In the genomic region with DNA sequence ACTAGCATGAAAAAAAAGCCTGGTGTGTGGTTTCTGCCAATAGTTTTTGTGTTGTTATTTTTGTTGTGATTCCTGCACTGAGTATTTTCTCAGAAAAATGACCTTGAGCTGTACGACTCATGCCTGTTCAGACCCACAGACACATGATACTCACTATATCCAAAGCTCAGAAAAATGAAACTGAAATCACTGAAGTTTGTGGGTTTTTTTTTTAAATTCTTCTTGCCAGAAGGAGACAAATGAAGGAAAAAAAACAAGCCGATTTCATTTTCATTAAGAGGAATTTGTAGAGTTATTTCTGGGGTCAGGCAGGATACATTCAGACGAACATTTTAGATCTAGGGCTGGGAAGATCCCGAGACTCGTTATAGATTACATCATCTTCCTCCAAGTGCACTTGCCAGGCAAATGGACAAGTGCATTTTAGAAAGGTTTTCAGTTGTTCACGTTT, we compare ENCODE assay signal across 1 cellular context.
TF ChIP-seq lines count a peak whose summit lies in the region.

No MANE protein-coding gene starts in this region.

TF ChIP-seq in liver, 16 proteins besides CTCF, POLR2A, EP300 and RAD21:
- TF ChIP-seq REST (IDR thresholded peaks at IDR 0.05) (no peak), ATF3 (IDR thresholded peaks at IDR 0.05) (no peak), FOXA2 (IDR thresholded peaks at IDR 0.05) (no peak), RXRA (IDR thresholded peaks at IDR 0.05) (no peak), TAF1 (conservative IDR thresholded peaks at IDR 0.05) (no peak), GABPA (IDR thresholded peaks at IDR 0.05 in 1 of 2, conservative IDR thresholded peaks at IDR 0.05 in 1 of 2) (no peak), ZBTB33 (IDR thresholded peaks at IDR 0.05) (no peak), FOXA1 (IDR thresholded peaks at IDR 0.05) (no peak), MAX (IDR thresholded peaks at IDR 0.05) (no peak), JUND (IDR thresholded peaks at IDR 0.05) (no peak), SP1 (IDR thresholded peaks at IDR 0.05) (no peak), NR2F2 (IDR thresholded peaks at IDR 0.05) (no peak), HNF4G (IDR thresholded peaks at IDR 0.05) (no peak), EGR1 (IDR thresholded peaks at IDR 0.05; ENCODE audit: low read depth in 2 of 2) (no peak)
